ENCODE assay signal across 1 cellular context in the genomic region with DNA sequence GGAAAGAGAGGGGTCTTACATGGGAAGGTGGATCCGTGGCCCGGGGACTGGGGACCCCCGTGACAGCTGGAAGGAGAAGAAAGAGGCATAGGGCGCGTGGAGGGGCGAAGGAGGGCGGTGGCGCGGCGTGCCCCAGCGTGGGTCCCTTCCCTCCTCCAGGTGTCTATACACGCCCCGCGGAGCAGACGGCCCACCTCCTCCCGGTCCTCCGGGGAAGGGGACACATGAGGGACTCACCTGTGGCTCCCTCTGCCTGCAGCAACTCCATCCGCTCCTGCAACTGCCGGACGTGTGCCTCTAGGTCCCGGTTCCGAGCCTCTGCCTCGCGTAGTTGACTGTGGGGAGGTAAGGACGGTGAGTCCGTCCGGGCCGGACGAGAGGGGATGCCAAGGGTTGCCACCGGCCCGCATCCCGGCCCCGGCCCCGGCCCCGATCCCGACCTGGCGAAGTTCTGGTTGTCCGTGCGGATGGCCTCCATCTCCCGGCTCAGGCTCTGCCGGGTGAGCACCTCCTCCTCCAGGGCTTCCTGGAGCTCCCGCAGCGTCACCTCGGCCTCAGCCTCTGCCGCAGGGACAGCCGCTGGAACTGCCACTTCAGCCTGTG.
TF ChIP-seq lines count a peak whose summit lies in the region.

No MANE protein-coding gene starts in this region.

TF ChIP-seq in WTC11, 78 proteins besides CTCF, POLR2A, EP300 and RAD21 (continued from another document):
- 0 out of 2 replicates have a peak, but pooled peaks have one; percentile 44 for TF ChIP-seq ZNF671 (CRISPR knock-in tag; IDR thresholded peaks at IDR 0.05)
- TF ChIP-seq JAZF1 (CRISPR knock-in tag; IDR thresholded peaks at IDR 0.05): no peak
- no peak for TF ChIP-seq ZNF138 (CRISPR knock-in tag; conservative IDR thresholded peaks at IDR 0.05)
- TF ChIP-seq, protein P1, sequence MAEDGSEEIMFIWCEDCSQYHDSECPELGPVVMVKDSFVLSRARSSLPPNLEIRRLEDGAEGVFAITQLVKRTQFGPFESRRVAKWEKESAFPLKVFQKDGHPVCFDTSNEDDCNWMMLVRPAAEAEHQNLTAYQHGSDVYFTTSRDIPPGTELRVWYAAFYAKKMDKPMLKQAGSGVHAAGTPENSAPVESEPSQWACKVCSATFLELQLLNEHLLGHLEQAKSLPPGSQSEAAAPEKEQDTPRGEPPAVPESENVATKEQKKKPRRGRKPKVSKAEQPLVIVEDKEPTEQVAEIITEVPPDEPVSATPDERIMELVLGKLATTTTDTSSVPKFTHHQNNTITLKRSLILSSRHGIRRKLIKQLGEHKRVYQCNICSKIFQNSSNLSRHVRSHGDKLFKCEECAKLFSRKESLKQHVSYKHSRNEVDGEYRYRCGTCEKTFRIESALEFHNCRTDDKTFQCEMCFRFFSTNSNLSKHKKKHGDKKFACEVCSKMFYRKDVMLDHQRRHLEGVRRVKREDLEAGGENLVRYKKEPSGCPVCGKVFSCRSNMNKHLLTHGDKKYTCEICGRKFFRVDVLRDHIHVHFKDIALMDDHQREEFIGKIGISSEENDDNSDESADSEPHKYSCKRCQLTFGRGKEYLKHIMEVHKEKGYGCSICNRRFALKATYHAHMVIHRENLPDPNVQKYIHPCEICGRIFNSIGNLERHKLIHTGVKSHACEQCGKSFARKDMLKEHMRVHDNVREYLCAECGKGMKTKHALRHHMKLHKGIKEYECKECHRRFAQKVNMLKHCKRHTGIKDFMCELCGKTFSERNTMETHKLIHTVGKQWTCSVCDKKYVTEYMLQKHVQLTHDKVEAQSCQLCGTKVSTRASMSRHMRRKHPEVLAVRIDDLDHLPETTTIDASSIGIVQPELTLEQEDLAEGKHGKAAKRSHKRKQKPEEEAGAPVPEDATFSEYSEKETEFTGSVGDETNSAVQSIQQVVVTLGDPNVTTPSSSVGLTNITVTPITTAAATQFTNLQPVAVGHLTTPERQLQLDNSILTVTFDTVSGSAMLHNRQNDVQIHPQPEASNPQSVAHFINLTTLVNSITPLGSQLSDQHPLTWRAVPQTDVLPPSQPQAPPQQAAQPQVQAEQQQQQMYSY (CRISPR knock-in tag; IDR thresholded peaks at IDR 0.05): no peak
TF ChIP-seq in WTC11: peak in this region for 4.
